ENCODE assay signal across 18 cellular contexts in the genomic region with DNA sequence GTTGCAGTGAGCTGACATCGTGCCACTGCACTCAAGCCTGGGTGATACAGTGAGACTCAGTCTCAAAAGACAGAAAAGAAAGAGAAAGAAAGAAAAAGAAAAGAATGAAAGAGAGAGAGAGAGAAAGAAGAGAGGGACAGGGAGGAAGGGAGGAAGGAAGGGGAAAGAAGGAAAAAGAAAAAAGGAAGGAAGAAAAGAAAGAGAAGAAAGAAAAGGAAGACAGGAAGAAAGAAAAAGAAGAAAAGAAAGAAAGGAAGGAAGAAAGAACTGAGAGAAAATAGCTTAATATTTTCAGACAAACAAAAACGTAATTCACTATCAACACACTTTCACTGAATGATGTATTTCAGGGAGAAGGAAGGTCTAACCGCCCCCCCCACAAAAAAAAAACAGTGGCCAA.
"Had no signal": no experiment of that assay in that cellular context is flagged by ENCODE, and none has a peak within 500 bp of the region (broad histone marks: within the 10 kb centered on the region; RNA-seq: fewer than 3 reads in every experiment).

No MANE protein-coding gene starts in this region.

- H3K27me3 ChIP-seq: dorsolateral prefrontal cortex, heart left ventricle, ovary, right atrium auricular region, thyroid gland, upper lobe of left lung, uterus had no signal

- H3K27ac ChIP-seq: dorsolateral prefrontal cortex, heart left ventricle, ovary, right atrium auricular region, thyroid gland, upper lobe of left lung had no signal

- H3K36me3 Mint-ChIP-seq: naive B cell had no signal

- H3K9me3 Mint-ChIP-seq: naive B cell, neural crest cell had no signal

- H3K4me3 Mint-ChIP-seq: neural crest cell had no signal

- H3K4me3 ChIP-seq: coronary artery, dorsolateral prefrontal cortex, heart left ventricle, lung, ovary, right atrium auricular region, thyroid gland, upper lobe of left lung, uterus had no signal

- H3K4me1 ChIP-seq: uterus had no signal

- ATAC-seq: left ventricle myocardium superior had no signal

- H3K9me3 ChIP-seq: heart left ventricle, ovary, right atrium auricular region, thyroid gland, upper lobe of left lung, uterus had no signal

- H3K36me3 ChIP-seq: ovary, right atrium auricular region, thyroid gland, uterus had no signal

- H3K4me1 Mint-ChIP-seq: neural crest cell had no signal

- DNase-seq: dorsolateral prefrontal cortex; effector CD8-positive, alpha-beta T cell; heart left ventricle; hippocampal formation; left colon; left ventricle myocardium superior; midbrain; ovary; stimulated activated CD4-positive, alpha-beta T cell treated with anti-CD3 and anti-CD28 coated beads, Interleukin-12 subunit alpha, Interleukin-12 subunit beta, amount 100 ng/mL, for 4 hours; stimulated activated naive CD4-positive, alpha-beta T cell; thyroid gland; upper lobe of left lung; uterus had no signal
